In the genomic region with DNA sequence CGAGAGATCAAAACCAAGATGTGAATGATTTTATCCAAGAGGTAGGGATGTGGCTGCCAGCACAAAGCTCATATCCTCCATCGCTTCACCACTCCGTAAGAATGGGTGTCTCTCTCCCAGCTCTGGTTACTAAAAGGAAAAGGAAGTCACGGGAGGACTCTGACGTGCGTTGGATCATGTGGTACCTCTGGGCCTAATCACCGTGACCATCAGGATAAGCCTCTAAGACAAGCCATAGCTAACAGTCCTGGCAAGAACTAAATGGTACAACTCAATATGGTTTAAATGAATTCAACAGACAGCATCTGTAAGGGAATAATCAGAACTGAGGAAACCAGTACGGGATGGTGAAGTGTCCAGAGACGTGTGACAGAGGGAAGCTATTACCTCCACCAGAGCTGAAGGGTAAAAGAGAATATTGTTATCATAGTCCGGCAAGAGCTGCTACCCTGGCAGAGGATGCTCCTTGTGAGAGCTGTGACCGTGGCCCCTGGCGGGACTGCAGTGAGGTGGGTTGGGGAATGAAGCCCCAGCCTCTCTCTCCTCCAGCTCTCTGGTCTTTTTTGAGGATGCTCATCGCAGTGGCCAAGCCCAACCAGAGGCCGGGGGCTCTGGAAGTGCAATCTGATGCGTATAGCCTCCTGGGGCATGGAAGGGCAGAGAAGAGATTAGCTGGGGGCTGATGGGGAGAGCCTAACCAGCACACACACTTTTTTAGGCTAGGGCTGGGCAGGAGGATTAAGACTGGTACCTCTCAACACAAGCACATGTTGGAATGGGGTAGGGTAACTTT, we compare ENCODE assay signal across 11 cellular contexts.
"Had no signal": no experiment of that assay in that cellular context is flagged by ENCODE, and none has a peak within 500 bp of the region (broad histone marks: within the 10 kb centered on the region; RNA-seq: fewer than 3 reads in every experiment).

No MANE protein-coding gene starts in this region.

- ATAC-seq: activated T-helper 17 cell treated with anti-CD3 and anti-CD28 coated beads, Interleukin-2, amount 50 U/mL, for 72 hours; foreskin keratinocyte; sciatic nerve had no signal

- H3K9me3 Mint-ChIP-seq: activated naive CD4-positive, alpha-beta T cell treated with anti-CD3 and anti-CD28 coated beads, Interleukin-2, amount 10 ng/mL, durations not matched to agents 7 days and 5 days; activated T-helper 17 cell treated with anti-CD3 and anti-CD28 coated beads, Interleukin-2, amount 50 U/mL, for 72 hours; natural killer cell treated with Interleukin-12 subunit alpha and Interleukin-12 subunit beta and Interleukin-15 and Interleukin-18, amount 100 ng/mL, for 72 hours had no signal

- H3K36me3 ChIP-seq: thyroid gland had no signal

- H3K27ac ChIP-seq: foreskin keratinocyte, thyroid gland had no signal

- DNase-seq: activated CD4-positive, alpha-beta T cell treated with anti-CD3 and anti-CD28 coated beads, Interleukin-2, amount 50 U/mL, for 48 hours; activated CD4-positive, CD25-positive, alpha-beta regulatory T cell treated with anti-CD3 and anti-CD28 coated beads, Interleukin-2, amount 50 U/mL, for 72 hours; activated naive CD4-positive, alpha-beta T cell treated with anti-CD3 and anti-CD28 coated beads, Interleukin-2, amount 10 ng/mL, durations not matched to agents 7 days and 5 days; caudate nucleus; foreskin keratinocyte; head of caudate nucleus; mesendoderm; thyroid gland had no signal

- H3K4me3 ChIP-seq: thyroid gland had no signal

- H3K27me3 ChIP-seq: foreskin keratinocyte, thyroid gland had no signal

- H3K27me3 Mint-ChIP-seq: activated naive CD4-positive, alpha-beta T cell treated with anti-CD3 and anti-CD28 coated beads, Interleukin-2, amount 10 ng/mL, durations not matched to agents 7 days and 5 days; activated T-helper 17 cell treated with anti-CD3 and anti-CD28 coated beads, Interleukin-2, amount 50 U/mL, for 72 hours; natural killer cell treated with Interleukin-12 subunit alpha and Interleukin-12 subunit beta and Interleukin-15 and Interleukin-18, amount 100 ng/mL, for 72 hours had no signal

- H3K4me1 ChIP-seq: foreskin keratinocyte had no signal

- H3K4me3 Mint-ChIP-seq: activated naive CD4-positive, alpha-beta T cell treated with anti-CD3 and anti-CD28 coated beads, Interleukin-2, amount 10 ng/mL, durations not matched to agents 7 days and 5 days; activated T-helper 17 cell treated with anti-CD3 and anti-CD28 coated beads, Interleukin-2, amount 50 U/mL, for 72 hours; natural killer cell treated with Interleukin-12 subunit alpha and Interleukin-12 subunit beta and Interleukin-15 and Interleukin-18, amount 100 ng/mL, for 72 hours had no signal

- H3K9me3 ChIP-seq: thyroid gland had no signal

- H3K27ac Mint-ChIP-seq: activated naive CD4-positive, alpha-beta T cell treated with anti-CD3 and anti-CD28 coated beads, Interleukin-2, amount 10 ng/mL, durations not matched to agents 7 days and 5 days had no signal
